In genomic region chr7:70837589-70837988, GRCh38 we compare ENCODE assay signal across 22 cellular contexts.
"Had no signal": no experiment of that assay in that cellular context is flagged by ENCODE, and none has a peak within 500 bp of the region (broad histone marks: within the 10 kb centered on the region; RNA-seq: fewer than 3 reads in every experiment).

No MANE protein-coding gene starts in this region.

- DNase-seq: Kasumi-1, MM.1S, NCI-H1092 treated with DMSO at 0.1 percent for 48 hours, NCI-H1436, NCI-H187, NCI-H2029, NCI-H2081 treated with DMSO at 0.1 percent for 48 hours, NCI-H2171, NCI-H226, NCI-H446, NCI-H510A, NCI-H524 treated with DMSO at 0.1 percent for 48 hours, NCI-H774, Right ventricle myocardium superior, RPMI8226, SIG-M5 had no signal

- H3K9me3 ChIP-seq: SJSA1 had no signal

- H3K27ac Mint-ChIP-seq: IgD-negative memory B cell had no signal

- H3K36me3 Mint-ChIP-seq: IgD-negative memory B cell had no signal

- H3K4me3 ChIP-seq: K562, SJSA1, SK-N-MC had no signal

- H3K4me1 Mint-ChIP-seq: IgD-negative memory B cell had no signal

- H3K9ac ChIP-seq: KMS-11 had no signal

- H3K27ac ChIP-seq: KMS-11, SJSA1, SK-N-MC had no signal

- FAIRE-seq: K562, RCC 7860 had no signal

- H3K36me3 ChIP-seq: SJSA1 had no signal

- H3K27me3 ChIP-seq: SJSA1 had no signal

- H3K4me3 Mint-ChIP-seq: IgD-negative memory B cell had no signal

- H3K4me2 ChIP-seq: KMS-11 had no signal

- H3K4me1 ChIP-seq: SJSA1 had no signal
